In genomic region chr6:87483929-87484328, GRCh38 we compare ENCODE assay signal across 7 cellular contexts. TPM values are rescaled to one million over a fixed set of nuclear protein-coding genes. Genes with fewer than 3 reads are reported as not detected.
DNase-seq lines count a peak whose midpoint lies in the region; TF ChIP-seq lines count a peak whose summit lies in the region.

No MANE protein-coding gene starts in this region.

- H3K27me3 ChIP-seq in uterus (no peaks in the 10 kb centered on the region), prostate gland (replicated peaks; ENCODE audit: insufficient read depth) (no peaks in the 10 kb centered on the region)

- WGBS in prostate gland = 96% methylated on average over 9 of the region's 9 CpGs

- no peaks in the 10 kb centered on the region for H3K4me1 ChIP-seq in uterus
- no peaks in the 10 kb centered on the region for H3K4me1 ChIP-seq in prostate gland (replicated peaks)

- H3K27me3 Mint-ChIP-seq in nephron (ENCODE audit: low read depth) = no peaks in the 10 kb centered on the region

- H3K27ac ChIP-seq in uterus (no peak overlapping the region), prostate gland (no peak overlapping the region)

- H3K4me3 ChIP-seq in uterus (no peak overlapping the region), prostate gland (no peak overlapping the region)

- H3K4me3 Mint-ChIP-seq in nephron = no peak overlapping the region

- DNase-seq in LoVo (ENCODE audit: low spot score) (peak; percentile 87), astrocyte of the hippocampus (ENCODE audit: low read depth, low spot score) (peak; percentile 62), uterus (no peak), occipital lobe (lab: John Stamatoyannopoulos, UW) (no peak), prostate gland (ENCODE audit: low spot score) (no peak)

- TF ChIP-seq CTCF in GM12872 (IDR thresholded peaks at IDR 0.05; ENCODE audit: insufficient read depth, low read depth, low read length) (peak; percentile 34; the same call in 1 of the 3 replicates), nephron (IDR thresholded peaks at IDR 0.05; ENCODE audit: unreplicated experiment in 3 of 3) (peak in 2 of 3 experiments; percentile 10 to 11), uterus (IDR thresholded peaks at IDR 0.05) (no peak), prostate gland (IDR thresholded peaks at IDR 0.05) (no peak)

- TF ChIP-seq POLR2A in uterus (IDR thresholded peaks at IDR 0.05) = no peak
- no peak for TF ChIP-seq POLR2A in prostate gland (IDR thresholded peaks at IDR 0.05)

- no peaks in the 10 kb centered on the region for H3K36me3 ChIP-seq in uterus
- H3K36me3 ChIP-seq in prostate gland = no peaks in the 10 kb centered on the region

- intact Hi-C loops in uterus (cut with DNase I; ENCODE audit: low total_unique reads) = no loop called here
- intact Hi-C loops in prostate gland (cut with DNase I) = no loop called here

- no peaks in the 10 kb centered on the region for H3K9me3 ChIP-seq in uterus
- H3K9me3 ChIP-seq in prostate gland = no peaks in the 10 kb centered on the region

- no peak overlapping the region for H3K27ac Mint-ChIP-seq in nephron

- H3K36me3 Mint-ChIP-seq in nephron (ENCODE audit: low read depth) = peaks cover 41% of the 10 kb centered on the region

- no peaks in the 10 kb centered on the region for H3K4me1 Mint-ChIP-seq in nephron

- H3K9me3 Mint-ChIP-seq in nephron = no peaks in the 10 kb centered on the region

RNA-seq across cellular contexts. Expression of gene SLC35A1, which starts 11.2 kb away (rescaled TPM):
- total RNA-seq in uterus = 10 to 100 TPM; 17.6 to 38.0 (median 25.8) TPM
- 27.1 TPM for total RNA-seq in occipital lobe
- 10 to 100 TPM; 21.4 to 57.1 TPM for total RNA-seq in prostate gland

Comparison
In these comparisons a context has a peak if more than half of its experiments do, and no peak if none do; other contexts are left out.
1. CTCF ChIP-seq: peak in GM12872 (single experiment) and nephron (2 of 3); none in uterus (0 of 4) and prostate gland (0 of 4).
2. DNase-seq: peak in LoVo (single experiment) and astrocyte of the hippocampus (single experiment); none in uterus (0 of 2), occipital lobe (single experiment) and prostate gland (single experiment).